ENCODE assay signal across 10 cellular contexts in genomic region chr6:138406443-138406842, GRCh38. TPM values are rescaled to one million over a fixed set of nuclear protein-coding genes. Genes with fewer than 3 reads are reported as not detected.
A peak's percentile ranks its signal among the peaks of the same experiment; 100 is the strongest.
DNase-seq lines count a peak whose midpoint lies in the region; ATAC-seq and TF ChIP-seq lines count a peak whose summit lies in the region.
"Had no signal": no experiment of that assay in that cellular context is flagged by ENCODE, and none has a peak within 500 bp of the region (broad histone marks: within the 10 kb centered on the region; RNA-seq: fewer than 3 reads in every experiment).

No MANE protein-coding gene starts in this region.

- H3K4me2 ChIP-seq in skeletal muscle satellite cell (ENCODE audit: low read length): peak overlapping the region; percentile 99

- H3K4me3 ChIP-seq in choroid plexus epithelial cell (ENCODE audit: low read depth, low read length) (no peak overlapping the region), skeletal muscle satellite cell (ENCODE audit: low read length) (no peak overlapping the region)

- no peak for TF ChIP-seq CTCF in activated CD8-positive, alpha-beta T cell treated with anti-CD3 and anti-CD28 coated beads for 36 hours (IDR thresholded peaks at IDR 0.05)
- TF ChIP-seq CTCF in choroid plexus epithelial cell (conservative IDR thresholded peaks at IDR 0.05; ENCODE audit: low read depth, low read length): peak; percentile 16

- no peak overlapping the region for H3K4me3 Mint-ChIP-seq in activated CD8-positive, alpha-beta T cell treated with anti-CD3 and anti-CD28 coated beads for 36 hours
- H3K4me3 Mint-ChIP-seq in activated CD8-positive, alpha-beta T cell treated with anti-CD3 and anti-CD28 coated beads, Interleukin-2, amount 10 ng/mL, durations not matched to agents 7 days and 5 days: no peak overlapping the region
- H3K4me3 Mint-ChIP-seq: activated T-cell treated with anti-CD3 and anti-CD28 coated beads, Interleukin-2, amount 50 U/mL, for 24 hours had no signal

- H3K27me3 Mint-ChIP-seq in activated CD8-positive, alpha-beta T cell treated with anti-CD3 and anti-CD28 coated beads for 36 hours: no peaks in the 10 kb centered on the region
- peaks cover under 1% of the 10 kb centered on the region for H3K27me3 Mint-ChIP-seq in activated CD8-positive, alpha-beta T cell treated with anti-CD3 and anti-CD28 coated beads, Interleukin-2, amount 10 ng/mL, durations not matched to agents 7 days and 5 days (ENCODE audit: low read depth)

- ATAC-seq in activated CD8-positive, alpha-beta T cell treated with anti-CD3 and anti-CD28 coated beads for 36 hours: no peak
- no peak for ATAC-seq in activated CD8-positive, alpha-beta T cell treated with anti-CD3 and anti-CD28 coated beads, Interleukin-2, amount 10 ng/mL, durations not matched to agents 7 days and 5 days
- ATAC-seq in GM18867 (IDR thresholded peaks at IDR 0.05; ENCODE audit: unreplicated experiment): no peak

- H3K9me3 Mint-ChIP-seq in activated CD8-positive, alpha-beta T cell treated with anti-CD3 and anti-CD28 coated beads for 36 hours: no peaks in the 10 kb centered on the region
- H3K9me3 Mint-ChIP-seq in activated CD8-positive, alpha-beta T cell treated with anti-CD3 and anti-CD28 coated beads, Interleukin-2, amount 10 ng/mL, durations not matched to agents 7 days and 5 days (ENCODE audit: insufficient read depth): no peaks in the 10 kb centered on the region
- H3K9me3 Mint-ChIP-seq: activated T-cell treated with anti-CD3 and anti-CD28 coated beads, Interleukin-2, amount 50 U/mL, for 24 hours had no signal

- H3K27ac Mint-ChIP-seq in activated CD8-positive, alpha-beta T cell treated with anti-CD3 and anti-CD28 coated beads for 36 hours: peak overlapping the region; percentile 50
- no peak overlapping the region for H3K27ac Mint-ChIP-seq in activated CD8-positive, alpha-beta T cell treated with anti-CD3 and anti-CD28 coated beads, Interleukin-2, amount 10 ng/mL, durations not matched to agents 7 days and 5 days
- H3K27ac Mint-ChIP-seq: activated T-cell treated with anti-CD3 and anti-CD28 coated beads, Interleukin-2, amount 50 U/mL, for 24 hours had no signal

- peaks cover 31% of the 10 kb centered on the region for H3K4me1 ChIP-seq in skeletal muscle satellite cell (ENCODE audit: control insufficient read depth, insufficient read depth, low read length)

- intact Hi-C loops in activated CD8-positive, alpha-beta T cell treated with anti-CD3 and anti-CD28 coated beads for 36 hours (cut with micrococcal nuclease): loop anchor here (10.0 kb wide), 1 partner anchor 292 kb away; no protein-coding TSS in a partner anchor

- DNase-seq in activated CD8-positive, alpha-beta T cell treated with anti-CD3 and anti-CD28 coated beads for 36 hours: no peak
- no peak for DNase-seq in activated CD8-positive, alpha-beta T cell treated with anti-CD3 and anti-CD28 coated beads, Interleukin-2, amount 10 ng/mL, durations not matched to agents 7 days and 5 days
- DNase-seq in NCI-H69 (lab: John Stamatoyannopoulos, UW) (peak; percentile 26), choroid plexus epithelial cell (ENCODE audit: low read depth) (no peak), pons (ENCODE audit: low spot score) (no peak)
- DNase-seq in stimulated activated CD4-positive, alpha-beta T cell treated with anti-CD3 and anti-CD28 coated beads, Interleukin-1b, Interleukin-23, amount 100 ng/mL, for 48 hours: no peak
- DNase-seq: activated T-cell treated with anti-CD3 and anti-CD28 coated beads, Interleukin-2, amount 50 U/mL, for 24 hours; central memory CD4-positive, alpha-beta T cell had no signal

- H3K4me1 Mint-ChIP-seq in activated CD8-positive, alpha-beta T cell treated with anti-CD3 and anti-CD28 coated beads for 36 hours (ENCODE audit: low read depth): peaks cover 35% of the 10 kb centered on the region
- H3K4me1 Mint-ChIP-seq in activated CD8-positive, alpha-beta T cell treated with anti-CD3 and anti-CD28 coated beads, Interleukin-2, amount 10 ng/mL, durations not matched to agents 7 days and 5 days (ENCODE audit: low read depth): peaks cover 30% of the 10 kb centered on the region

- peaks cover 41% of the 10 kb centered on the region for H3K36me3 ChIP-seq in skeletal muscle satellite cell (ENCODE audit: insufficient read depth, low read length)

- CTCF ChIA-PET in activated CD8-positive, alpha-beta T cell treated with anti-CD3 and anti-CD28 coated beads for 36 hours (lab: Charles Lee): interaction anchor here (0.8 to 5.1 kb wide), 4 partner anchors 103 to 290 kb away, joined by 3 to 23 read pairs (median 3); no protein-coding TSS in a partner anchor
- CTCF ChIA-PET in activated CD8-positive, alpha-beta T cell treated with anti-CD3 and anti-CD28 coated beads, Interleukin-2, amount 10 ng/mL, durations not matched to agents 7 days and 5 days (lab: Charles Lee): interaction anchor here (1.1 to 1.6 kb wide), 4 partner anchors 9 to 103 kb away, joined by 3 to 7 read pairs (median 4); no protein-coding TSS in a partner anchor

- no peaks in the 10 kb centered on the region for H3K27me3 ChIP-seq in skeletal muscle satellite cell (ENCODE audit: control insufficient read depth, insufficient read depth, low read length)

- H3K9ac ChIP-seq in skeletal muscle satellite cell (ENCODE audit: low read depth, low read length): no peak overlapping the region

- H3K36me3 Mint-ChIP-seq in activated CD8-positive, alpha-beta T cell treated with anti-CD3 and anti-CD28 coated beads for 36 hours (ENCODE audit: low read depth): peaks cover 41% of the 10 kb centered on the region
- H3K36me3 Mint-ChIP-seq in activated CD8-positive, alpha-beta T cell treated with anti-CD3 and anti-CD28 coated beads, Interleukin-2, amount 10 ng/mL, durations not matched to agents 7 days and 5 days (ENCODE audit: low read depth): peaks cover 49% of the 10 kb centered on the region

- POLR2A ChIA-PET in activated CD8-positive, alpha-beta T cell treated with anti-CD3 and anti-CD28 coated beads for 36 hours (lab: Charles Lee): no interaction called here
- POLR2A ChIA-PET in activated CD8-positive, alpha-beta T cell treated with anti-CD3 and anti-CD28 coated beads, Interleukin-2, amount 10 ng/mL, durations not matched to agents 7 days and 5 days (lab: Charles Lee): interaction anchor here (0.7 kb wide), 1 partner anchor 546 kb away, joined by 3 read pairs; no protein-coding TSS in a partner anchor

- no peaks in the 10 kb centered on the region for H3K9me3 ChIP-seq in skeletal muscle satellite cell (replicated peaks; ENCODE audit: low read length)

RNA-seq across cellular contexts. Expression of gene HEBP2, which starts 2.4 kb away (rescaled TPM):
- total RNA-seq in activated CD8-positive, alpha-beta T cell treated with anti-CD3 and anti-CD28 coated beads for 36 hours: 10 to 100 TPM; 28.2 to 28.7 TPM
- 10 to 100 TPM; 40.8 to 43.5 TPM for total RNA-seq in activated CD8-positive, alpha-beta T cell treated with anti-CD3 and anti-CD28 coated beads, Interleukin-2, amount 10 ng/mL, durations not matched to agents 7 days and 5 days
- 12.2 and 14.9 TPM in 2 replicates for total RNA-seq in skeletal muscle satellite cell (2012; rRNA removed)

RNA-seq across cellular contexts. Expression of gene SMIM28, which starts 28.7 kb away (rescaled TPM):
- total RNA-seq in activated CD8-positive, alpha-beta T cell treated with anti-CD3 and anti-CD28 coated beads for 36 hours: not detected
- not detected for total RNA-seq in activated CD8-positive, alpha-beta T cell treated with anti-CD3 and anti-CD28 coated beads, Interleukin-2, amount 10 ng/mL, durations not matched to agents 7 days and 5 days
- not detected in 2 replicates for total RNA-seq in skeletal muscle satellite cell (2012; rRNA removed)
